In the genomic region with DNA sequence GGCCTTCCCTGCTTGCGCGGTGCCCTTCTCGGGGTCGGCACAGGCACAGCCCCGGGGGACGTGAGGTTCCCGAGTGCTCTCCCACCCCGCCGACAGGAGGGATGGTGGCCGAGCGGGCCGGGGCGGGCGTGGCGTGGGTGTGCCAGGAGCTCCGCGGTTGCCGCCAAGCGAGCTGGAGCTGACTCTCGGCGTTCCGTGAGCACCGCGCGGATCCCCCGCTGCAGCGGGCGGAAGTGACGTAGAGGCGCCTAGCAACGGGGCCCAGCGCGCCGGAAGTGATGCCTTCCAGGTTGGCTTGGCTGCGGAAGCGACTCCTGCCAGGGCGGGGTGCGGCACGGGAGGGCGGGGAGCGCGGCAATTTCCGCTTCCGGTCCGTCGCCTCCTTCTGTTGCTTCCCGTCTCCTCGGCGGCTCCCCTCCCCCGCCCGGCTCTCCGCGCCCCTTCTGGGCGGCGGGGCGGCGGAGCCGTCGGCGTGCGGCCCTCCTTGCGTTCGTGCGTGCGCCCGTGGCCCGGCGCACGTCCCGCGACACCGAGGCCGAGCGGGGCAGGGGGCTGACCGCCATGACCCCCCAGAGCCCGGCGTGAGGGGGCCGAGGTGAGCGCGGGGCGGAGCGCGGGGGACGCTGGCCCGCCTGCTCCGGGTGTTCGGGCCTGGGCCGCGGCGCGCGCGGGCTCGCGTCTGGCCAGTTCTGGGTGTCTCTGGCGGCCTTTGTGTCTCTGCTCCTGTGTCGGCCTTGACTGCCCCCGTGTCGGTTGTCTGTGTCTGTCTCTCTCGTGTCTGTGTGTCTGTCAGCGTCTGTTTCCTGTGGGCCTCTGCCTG, we compare ENCODE assay signal across 1 cellular context.
A peak's percentile ranks its signal among the peaks of the same experiment; 100 is the strongest.
TF ChIP-seq lines count a peak whose summit lies in the region.

A gene (plus strand): TSS at position 386 of the 820 bp plus-strand sequence. CDS start 3,402 bp downstream, outside the sequence.

TF ChIP-seq in K562, 482 proteins besides CTCF, POLR2A, EP300 and RAD21 (continued from another document and continues in another):
- TF ChIP-seq, protein P1, sequence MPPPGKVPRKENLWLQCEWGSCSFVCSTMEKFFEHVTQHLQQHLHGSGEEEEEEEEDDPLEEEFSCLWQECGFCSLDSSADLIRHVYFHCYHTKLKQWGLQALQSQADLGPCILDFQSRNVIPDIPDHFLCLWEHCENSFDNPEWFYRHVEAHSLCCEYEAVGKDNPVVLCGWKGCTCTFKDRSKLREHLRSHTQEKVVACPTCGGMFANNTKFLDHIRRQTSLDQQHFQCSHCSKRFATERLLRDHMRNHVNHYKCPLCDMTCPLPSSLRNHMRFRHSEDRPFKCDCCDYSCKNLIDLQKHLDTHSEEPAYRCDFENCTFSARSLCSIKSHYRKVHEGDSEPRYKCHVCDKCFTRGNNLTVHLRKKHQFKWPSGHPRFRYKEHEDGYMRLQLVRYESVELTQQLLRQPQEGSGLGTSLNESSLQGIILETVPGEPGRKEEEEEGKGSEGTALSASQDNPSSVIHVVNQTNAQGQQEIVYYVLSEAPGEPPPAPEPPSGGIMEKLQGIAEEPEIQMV (tag; conservative IDR thresholded peaks at IDR 0.05; ENCODE audit: low read depth) = no peak
- TF ChIP-seq, protein P2, sequence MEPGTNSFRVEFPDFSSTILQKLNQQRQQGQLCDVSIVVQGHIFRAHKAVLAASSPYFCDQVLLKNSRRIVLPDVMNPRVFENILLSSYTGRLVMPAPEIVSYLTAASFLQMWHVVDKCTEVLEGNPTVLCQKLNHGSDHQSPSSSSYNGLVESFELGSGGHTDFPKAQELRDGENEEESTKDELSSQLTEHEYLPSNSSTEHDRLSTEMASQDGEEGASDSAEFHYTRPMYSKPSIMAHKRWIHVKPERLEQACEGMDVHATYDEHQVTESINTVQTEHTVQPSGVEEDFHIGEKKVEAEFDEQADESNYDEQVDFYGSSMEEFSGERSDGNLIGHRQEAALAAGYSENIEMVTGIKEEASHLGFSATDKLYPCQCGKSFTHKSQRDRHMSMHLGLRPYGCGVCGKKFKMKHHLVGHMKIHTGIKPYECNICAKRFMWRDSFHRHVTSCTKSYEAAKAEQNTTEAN (CRISPR knock-in tag; IDR thresholded peaks at IDR 0.05) = no peak
- TF ChIP-seq, protein P3, sequence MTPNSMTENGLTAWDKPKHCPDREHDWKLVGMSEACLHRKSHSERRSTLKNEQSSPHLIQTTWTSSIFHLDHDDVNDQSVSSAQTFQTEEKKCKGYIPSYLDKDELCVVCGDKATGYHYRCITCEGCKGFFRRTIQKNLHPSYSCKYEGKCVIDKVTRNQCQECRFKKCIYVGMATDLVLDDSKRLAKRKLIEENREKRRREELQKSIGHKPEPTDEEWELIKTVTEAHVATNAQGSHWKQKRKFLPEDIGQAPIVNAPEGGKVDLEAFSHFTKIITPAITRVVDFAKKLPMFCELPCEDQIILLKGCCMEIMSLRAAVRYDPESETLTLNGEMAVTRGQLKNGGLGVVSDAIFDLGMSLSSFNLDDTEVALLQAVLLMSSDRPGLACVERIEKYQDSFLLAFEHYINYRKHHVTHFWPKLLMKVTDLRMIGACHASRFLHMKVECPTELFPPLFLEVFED (CRISPR knock-in tag; conservative IDR thresholded peaks at IDR 0.05) = peak; percentile 81; the same call in 1 of the 2 replicates
- TF ChIP-seq TBL1XR1 (IDR thresholded peaks at IDR 0.05; ENCODE audit: low read length in 2 of 2) (peak; percentile 25 to 66; a peak in 2 of 4 replicates), ZNF140 (CRISPR knock-in tag; IDR thresholded peaks at IDR 0.05) (no peak), PYGO2 (tag; IDR thresholded peaks at IDR 0.05) (no peak), GABPA (tag; conservative IDR thresholded peaks at IDR 0.05; ENCODE audit: low read depth) (peak; percentile 99), ZNF134 (CRISPR knock-in tag; conservative IDR thresholded peaks at IDR 0.05) (no peak), RFX7 (CRISPR knock-in tag; IDR thresholded peaks at IDR 0.05) (no peak), RBFOX2 (IDR thresholded peaks at IDR 0.05; ENCODE audit: low read depth, low read length) (peak; percentile 83), ZNF133 (CRISPR knock-in tag; IDR thresholded peaks at IDR 0.05) (no peak), JUN (IDR thresholded peaks at IDR 0.05; ENCODE audit: borderline replicate concordance, low read depth, low read length) (peak; percentile 13; the same call in 1 of the 2 replicates), JUN (CRISPR knock-in tag; IDR thresholded peaks at IDR 0.05; ENCODE audit: borderline replicate concordance) (peak; percentile 59; the same call in 1 of the 2 replicates), MTA1 (IDR thresholded peaks at IDR 0.05; ENCODE audit: borderline replicate concordance) (peak; percentile 88), ZFP1 (CRISPR knock-in tag; IDR thresholded peaks at IDR 0.05) (0 out of 2 replicates have a peak, but pooled peaks have one; percentile 9), CHD1 (IDR thresholded peaks at IDR 0.05; ENCODE audit: low read length) (peak; percentile 44), CCAR2 (IDR thresholded peaks at IDR 0.05; ENCODE audit: low read depth, low read length) (no peak), GATA2 (CRISPR knock-in tag; IDR thresholded peaks at IDR 0.05) (no peak), TRIM28 (IDR thresholded peaks at IDR 0.05) (no peak; the same call in 1 of the 2 replicates), HNRNPK (IDR thresholded peaks at IDR 0.05; ENCODE audit: low read depth, low read length, poor library complexity, severe bottlenecking) (peak; percentile 25), CHD4 (IDR thresholded peaks at IDR 0.05; ENCODE audit: insufficient read depth, insufficient replicate concordance, low read depth, low read length, poor library complexity, severe bottlenecking) (no peak), HDGF (IDR thresholded peaks at IDR 0.05) (no peak), NUFIP1 (IDR thresholded peaks at IDR 0.05; ENCODE audit: partially characterized antibody) (no peak), SMAD1 (IDR thresholded peaks at IDR 0.05; ENCODE audit: low read depth, low read length, partially characterized antibody) (no peak), RUNX1 (IDR thresholded peaks at IDR 0.05; ENCODE audit: low read depth) (peak; percentile 32; the same call in 1 of the 2 replicates), SIN3A (IDR thresholded peaks at IDR 0.05; ENCODE audit: borderline replicate concordance in 2 of 2, control insufficient read depth in 1 of 2, low read depth in 2 of 2, low read length in 2 of 2) (peak; percentile 11 to 82; a peak in 2 of 4 replicates), SIX5 (IDR thresholded peaks at IDR 0.05; ENCODE audit: borderline replicate concordance in 1 of 2, insufficient read depth in 1 of 2, low read depth in 1 of 2, low read length in 2 of 2) (peak in 1 of 2 experiments; percentile 31; a peak in 1 of 4 replicates), CC2D1A (IDR thresholded peaks at IDR 0.05) (no peak), MYNN (IDR thresholded peaks at IDR 0.05) (0 out of 2 replicates have a peak, but pooled peaks have one; percentile 51), MYNN (CRISPR knock-in tag; IDR thresholded peaks at IDR 0.05) (no peak), CREM (IDR thresholded peaks at IDR 0.05; ENCODE audit: low read depth) (peak; percentile 99), POLR2H (tag; IDR thresholded peaks at IDR 0.05; ENCODE audit: low read depth) (peak; percentile 55; the same call in 1 of the 2 replicates), CBX1 (IDR thresholded peaks at IDR 0.05; ENCODE audit: low read depth) (peak; percentile 48; the same call in 1 of the 2 replicates), PURB (CRISPR knock-in tag; IDR thresholded peaks at IDR 0.05; ENCODE audit: low read depth) (no peak), CHCHD3 (CRISPR knock-in tag; IDR thresholded peaks at IDR 0.05) (no peak)
- TF ChIP-seq, protein P4, sequence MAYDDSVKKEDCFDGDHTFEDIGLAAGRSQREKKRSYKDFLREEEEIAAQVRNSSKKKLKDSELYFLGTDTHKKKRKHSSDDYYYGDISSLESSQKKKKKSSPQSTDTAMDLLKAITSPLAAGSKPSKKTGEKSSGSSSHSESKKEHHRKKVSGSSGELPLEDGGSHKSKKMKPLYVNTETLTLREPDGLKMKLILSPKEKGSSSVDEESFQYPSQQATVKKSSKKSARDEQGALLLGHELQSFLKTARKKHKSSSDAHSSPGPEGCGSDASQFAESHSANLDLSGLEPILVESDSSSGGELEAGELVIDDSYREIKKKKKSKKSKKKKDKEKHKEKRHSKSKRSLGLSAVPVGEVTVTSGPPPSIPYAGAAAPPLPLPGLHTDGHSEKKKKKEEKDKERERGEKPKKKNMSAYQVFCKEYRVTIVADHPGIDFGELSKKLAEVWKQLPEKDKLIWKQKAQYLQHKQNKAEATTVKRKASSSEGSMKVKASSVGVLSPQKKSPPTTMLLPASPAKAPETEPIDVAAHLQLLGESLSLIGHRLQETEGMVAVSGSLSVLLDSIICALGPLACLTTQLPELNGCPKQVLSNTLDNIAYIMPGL (CRISPR knock-in tag; IDR thresholded peaks at IDR 0.05) = no peak
- TF ChIP-seq, protein P5, sequence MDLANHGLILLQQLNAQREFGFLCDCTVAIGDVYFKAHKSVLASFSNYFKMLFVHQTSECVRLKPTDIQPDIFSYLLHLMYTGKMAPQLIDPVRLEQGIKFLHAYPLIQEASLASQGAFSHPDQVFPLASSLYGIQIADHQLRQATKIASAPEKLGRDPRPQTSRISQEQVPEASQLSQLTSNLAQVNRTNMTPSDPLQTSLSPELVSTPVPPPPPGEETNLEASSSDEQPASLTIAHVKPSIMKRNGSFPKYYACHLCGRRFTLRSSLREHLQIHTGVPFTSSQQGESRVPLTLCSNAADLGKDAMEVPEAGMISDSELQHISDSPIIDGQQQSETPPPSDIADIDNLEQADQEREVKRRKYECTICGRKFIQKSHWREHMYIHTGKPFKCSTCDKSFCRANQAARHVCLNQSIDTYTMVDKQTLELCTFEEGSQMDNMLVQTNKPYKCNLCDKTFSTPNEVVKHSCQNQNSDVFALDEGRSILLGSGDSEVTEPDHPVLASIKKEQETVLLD (IDR thresholded peaks at IDR 0.05) = no peak
- TF ChIP-seq, protein P6, sequence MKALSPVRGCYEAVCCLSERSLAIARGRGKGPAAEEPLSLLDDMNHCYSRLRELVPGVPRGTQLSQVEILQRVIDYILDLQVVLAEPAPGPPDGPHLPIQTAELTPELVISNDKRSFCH (CRISPR knock-in tag; IDR thresholded peaks at IDR 0.05) = no peak
- TF ChIP-seq, protein P6 (tag; IDR thresholded peaks at IDR 0.05) = no peak
- TF ChIP-seq, protein P7, sequence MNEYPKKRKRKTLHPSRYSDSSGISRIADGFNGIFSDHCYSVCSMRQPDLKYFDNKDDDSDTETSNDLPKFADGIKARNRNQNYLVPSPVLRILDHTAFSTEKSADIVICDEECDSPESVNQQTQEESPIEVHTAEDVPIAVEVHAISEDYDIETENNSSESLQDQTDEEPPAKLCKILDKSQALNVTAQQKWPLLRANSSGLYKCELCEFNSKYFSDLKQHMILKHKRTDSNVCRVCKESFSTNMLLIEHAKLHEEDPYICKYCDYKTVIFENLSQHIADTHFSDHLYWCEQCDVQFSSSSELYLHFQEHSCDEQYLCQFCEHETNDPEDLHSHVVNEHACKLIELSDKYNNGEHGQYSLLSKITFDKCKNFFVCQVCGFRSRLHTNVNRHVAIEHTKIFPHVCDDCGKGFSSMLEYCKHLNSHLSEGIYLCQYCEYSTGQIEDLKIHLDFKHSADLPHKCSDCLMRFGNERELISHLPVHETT (CRISPR knock-in tag; conservative IDR thresholded peaks at IDR 0.05 in 1 of 2, IDR thresholded peaks at IDR 0.05 in 1 of 2) = peak in 1 of 2 experiments; percentile 98; a peak in 2 of 4 replicates
- TF ChIP-seq, protein P8, sequence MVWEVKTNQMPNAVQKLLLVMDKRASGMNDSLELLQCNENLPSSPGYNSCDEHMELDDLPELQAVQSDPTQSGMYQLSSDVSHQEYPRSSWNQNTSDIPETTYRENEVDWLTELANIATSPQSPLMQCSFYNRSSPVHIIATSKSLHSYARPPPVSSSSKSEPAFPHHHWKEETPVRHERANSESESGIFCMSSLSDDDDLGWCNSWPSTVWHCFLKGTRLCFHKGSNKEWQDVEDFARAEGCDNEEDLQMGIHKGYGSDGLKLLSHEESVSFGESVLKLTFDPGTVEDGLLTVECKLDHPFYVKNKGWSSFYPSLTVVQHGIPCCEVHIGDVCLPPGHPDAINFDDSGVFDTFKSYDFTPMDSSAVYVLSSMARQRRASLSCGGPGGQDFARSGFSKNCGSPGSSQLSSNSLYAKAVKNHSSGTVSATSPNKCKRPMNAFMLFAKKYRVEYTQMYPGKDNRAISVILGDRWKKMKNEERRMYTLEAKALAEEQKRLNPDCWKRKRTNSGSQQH (CRISPR knock-in tag; IDR thresholded peaks at IDR 0.05) = peak; percentile 23; the same call in 1 of the 2 replicates
- TF ChIP-seq, protein P9, sequence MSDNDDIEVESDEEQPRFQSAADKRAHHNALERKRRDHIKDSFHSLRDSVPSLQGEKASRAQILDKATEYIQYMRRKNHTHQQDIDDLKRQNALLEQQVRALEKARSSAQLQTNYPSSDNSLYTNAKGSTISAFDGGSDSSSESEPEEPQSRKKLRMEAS (CRISPR knock-in tag; IDR thresholded peaks at IDR 0.05) = peak; percentile 10; the same call in 1 of the 2 replicates
